In genomic region chr12:53466640-53467039, GRCh38 we compare ENCODE assay signal across 1 cellular context.
TF ChIP-seq lines count a peak whose summit lies in the region.

No MANE protein-coding gene starts in this region.

TF ChIP-seq in H1, 55 proteins besides CTCF, POLR2A, EP300 and RAD21:
- TF ChIP-seq POLR2AphosphoS5 (IDR thresholded peaks at IDR 0.05; ENCODE audit: low read depth, low read length) (peak; percentile 32; the same call in 1 of the 2 replicates), RBBP5 (IDR thresholded peaks at IDR 0.05; ENCODE audit: borderline replicate concordance, low read depth, low read length) (no peak)
